In genomic region chr19:18777725-18778389, GRCh38 we compare ENCODE assay signal across 23 cellular contexts. TPM values are rescaled to one million over a fixed set of nuclear protein-coding genes. Genes with fewer than 3 reads are reported as not detected.
A peak's percentile ranks its signal among the peaks of the same experiment; 100 is the strongest.
DNase-seq lines count a peak whose midpoint lies in the region; ATAC-seq, FAIRE-seq and TF ChIP-seq lines count a peak whose summit lies in the region.
"Had no signal": no experiment of that assay in that cellular context is flagged by ENCODE, and none has a peak within 500 bp of the region (broad histone marks: within the 10 kb centered on the region; RNA-seq: fewer than 3 reads in every experiment).

No MANE protein-coding gene starts in this region.

- peak overlapping the region; percentile 20; the same call in 1 of the 2 replicates for H3K4me3 ChIP-seq in BE2C (ENCODE audit: low read depth, low read length)
- H3K4me3 ChIP-seq in GM23248 = no peak overlapping the region
- no peak overlapping the region for H3K4me3 ChIP-seq in K562
- no peak overlapping the region for H3K4me3 ChIP-seq in uterus
- H3K4me3 ChIP-seq: SJSA1 had no signal

- peaks cover 9% of the 10 kb centered on the region for H3K4me1 Mint-ChIP-seq in nephron progenitor cell
- peaks cover 3% of the 10 kb centered on the region for H3K4me1 Mint-ChIP-seq in activated naive CD4-positive, alpha-beta T cell treated with anti-CD3 and anti-CD28 coated beads for 36 hours (ENCODE audit: low read depth)

- in situ Hi-C loops in GM23248 (cut with MboI) = no loop called here
- in situ Hi-C loops in K562 (cut with MboI) = no loop called here

- H3K36me3 ChIP-seq in BE2C (no peaks in the 10 kb centered on the region), GM23248 (ENCODE audit: low read depth) (no peaks in the 10 kb centered on the region), K562 (ENCODE audit: control insufficient read depth, insufficient read depth, low read length) (no peaks in the 10 kb centered on the region), uterus (no peaks in the 10 kb centered on the region)
- H3K36me3 ChIP-seq: SJSA1 had no signal

- no peak for FAIRE-seq in K562 (lab: Jason Lieb, UNC)

- TF ChIP-seq RAD21 in K562 (CRISPR knock-in tag; conservative IDR thresholded peaks at IDR 0.05 in 1 of 2, IDR thresholded peaks at IDR 0.05 in 1 of 2) = no peak

- H3K79me2 ChIP-seq in GM23248 (ENCODE audit: insufficient read depth) (no peaks in the 10 kb centered on the region), K562 (ENCODE audit: control insufficient read depth, insufficient read depth, low read length) (no peaks in the 10 kb centered on the region)

- H3K36me3 Mint-ChIP-seq in nephron progenitor cell (ENCODE audit: low read depth) = no peaks in the 10 kb centered on the region
- no peaks in the 10 kb centered on the region for H3K36me3 Mint-ChIP-seq in activated naive CD4-positive, alpha-beta T cell treated with anti-CD3 and anti-CD28 coated beads for 36 hours (ENCODE audit: low read depth)

- H3K27ac Mint-ChIP-seq in nephron progenitor cell = no peak overlapping the region
- H3K27ac Mint-ChIP-seq in activated naive CD4-positive, alpha-beta T cell treated with anti-CD3 and anti-CD28 coated beads for 36 hours = no peak overlapping the region

- no TSS peak for BruUV-seq in K562 (replicated peaks; lab: Mats Ljungman, UMichigan)

- H3K4me3 Mint-ChIP-seq in nephron progenitor cell = peak overlapping the region; percentile 25
- H3K4me3 Mint-ChIP-seq in activated naive CD4-positive, alpha-beta T cell treated with anti-CD3 and anti-CD28 coated beads for 36 hours = no peak overlapping the region
- H3K4me3 Mint-ChIP-seq: IgD-negative memory B cell had no signal

- H3K9me3 ChIP-seq in BE2C (no peaks in the 10 kb centered on the region), GM23248 (ENCODE audit: low read depth) (no peaks in the 10 kb centered on the region), K562 (replicated peaks; ENCODE audit: control insufficient read depth, insufficient read depth, low read depth, low read length) (no peaks in the 10 kb centered on the region), uterus (no peaks in the 10 kb centered on the region)
- H3K9me3 ChIP-seq: SJSA1 had no signal

- H3K27ac ChIP-seq in GM23248 = no peak overlapping the region
- no peak overlapping the region for H3K27ac ChIP-seq in K562 (ENCODE audit: extremely low read depth, low read depth, low read length)
- no peak overlapping the region for H3K27ac ChIP-seq in uterus
- H3K27ac ChIP-seq: C4-2B, RWPE1, SJSA1 had no signal

- TF ChIP-seq CTCF in BE2C (IDR thresholded peaks at IDR 0.05; ENCODE audit: low read depth, low read length) (no peak), K562 (IDR thresholded peaks at IDR 0.05 in 2 of 3, conservative IDR thresholded peaks at IDR 0.05 in 1 of 3; ENCODE audit: insufficient read depth in 2 of 3, low read depth in 1 of 3, low read length in 3 of 3) (no peak), nephron progenitor cell (IDR thresholded peaks at IDR 0.05) (no peak), uterus (IDR thresholded peaks at IDR 0.05) (no peak)

- H2AFZ ChIP-seq in GM23248 (no peak overlapping the region), K562 (ENCODE audit: low read depth, low read length) (no peak overlapping the region)

- WGBS in GM23248 (ENCODE audit: low coverage in 1 of 2, low lambda C conversion rate in 2 of 2, missing lambda C conversion rate in 2 of 2), 2 experiments = 60% methylated on average over 30 to 36 of the region's 36 CpGs
- 50% methylated on average over 21 of the region's 36 CpGs for WGBS in K562 (ENCODE audit: insufficient coverage, low coverage, missing lambda C conversion rate)

- no peak for TF ChIP-seq EP300 in K562 (IDR thresholded peaks at IDR 0.05; ENCODE audit: low read length)

- peaks cover 22% of the 10 kb centered on the region for H3K27me3 ChIP-seq in BE2C
- H3K27me3 ChIP-seq in GM23248 (replicated peaks; ENCODE audit: insufficient read depth) = no peaks in the 10 kb centered on the region
- peaks cover 28 to 82% of the 10 kb centered on the region in 2 experiments; a peak in 4 of 5 replicates for H3K27me3 ChIP-seq in K562 (ENCODE audit: control insufficient read depth in 2 of 2, insufficient read depth in 2 of 2, low read length in 2 of 2)
- no peaks in the 10 kb centered on the region for H3K27me3 ChIP-seq in uterus
- H3K27me3 ChIP-seq: SJSA1 had no signal

- no peak for DNase-seq in BE2C
- DNase-seq in GM23248 = peak; percentile 15
- DNase-seq in K562 (ENCODE audit: extremely low read depth in 1 of 4, low spot score in 3 of 4) = no peak
- DNase-seq in nephron progenitor cell = no peak
- DNase-seq in SKM-1 (lab: John Stamatoyannopoulos, UW; ENCODE audit: unreplicated experiment) = no peak
- DNase-seq in uterus = no peak
- no peak for DNase-seq in activated naive CD4-positive, alpha-beta T cell treated with anti-CD3 and anti-CD28 coated beads for 36 hours
- no peak for DNase-seq in stimulated activated CD4-positive, alpha-beta T cell treated with anti-CD3 and anti-CD28 coated beads, Interleukin-4, amount 100 ng/mL, for 24 hours
- DNase-seq: COR-L47, HCEC 1CT, NCI-H1048, NCI-H1436 treated with DMSO at 0.1 percent for 48 hours, NCI-H2029 treated with DMSO at 0.1 percent for 48 hours, NCI-H2171 treated with DMSO at 0.1 percent for 48 hours, NCI-H446 treated with DMSO at 0.1 percent for 48 hours, NCI-H748 treated with DMSO at 0.1 percent for 48 hours, PC-3 had no signal

- no peak for TF ChIP-seq POLR2A in K562 (conservative IDR thresholded peaks at IDR 0.05)
- TF ChIP-seq POLR2A in uterus (IDR thresholded peaks at IDR 0.05) = no peak

- peaks cover 11% of the 10 kb centered on the region for H3K4me1 ChIP-seq in BE2C
- H3K4me1 ChIP-seq in GM23248 (ENCODE audit: insufficient read depth) = peaks cover 11% of the 10 kb centered on the region
- peaks cover 0 to 68% of the 10 kb centered on the region in 2 experiments; a peak in 2 of 5 replicates for H3K4me1 ChIP-seq in K562 (replicated peaks in 1 of 2; ENCODE audit: control insufficient read depth in 2 of 2, insufficient read depth in 2 of 2, low read length in 2 of 2)
- no peaks in the 10 kb centered on the region for H3K4me1 ChIP-seq in uterus

- no peaks in the 10 kb centered on the region for H3K9me3 Mint-ChIP-seq in nephron progenitor cell
- H3K9me3 Mint-ChIP-seq in activated naive CD4-positive, alpha-beta T cell treated with anti-CD3 and anti-CD28 coated beads for 36 hours = no peaks in the 10 kb centered on the region
- H3K9me3 Mint-ChIP-seq: IgD-negative memory B cell had no signal

- H3F3A ChIP-seq in GM23248 (ENCODE audit: insufficient read depth) = no peaks in the 10 kb centered on the region

- intact Hi-C loops in K562 (cut with micrococcal nuclease) (no loop called here), uterus (cut with DNase I; ENCODE audit: low total_unique reads) (no loop called here)
- intact Hi-C loops in activated naive CD4-positive, alpha-beta T cell treated with anti-CD3 and anti-CD28 coated beads for 36 hours (cut with micrococcal nuclease) = no loop called here

- CTCF ChIA-PET in K562 (lab: Yijun Ruan, JAX; ENCODE audit: low intra/inter-chr PET ratio) = no interaction called here
- CTCF ChIA-PET in activated naive CD4-positive, alpha-beta T cell treated with anti-CD3 and anti-CD28 coated beads for 36 hours (lab: Charles Lee) = no interaction called here

- H3K4me2 ChIP-seq in GM23248 (ENCODE audit: unreplicated experiment) (no peak overlapping the region), K562 (ENCODE audit: insufficient read depth, low read length) (no peak overlapping the region)

- H3K9me2 ChIP-seq in GM23248 (ENCODE audit: insufficient read depth) = no peaks in the 10 kb centered on the region

- H3K9me1 ChIP-seq in K562 (ENCODE audit: control insufficient read depth, insufficient read depth, low read length) = no peaks in the 10 kb centered on the region

- peaks cover 46% of the 10 kb centered on the region for H3K27me3 Mint-ChIP-seq in nephron progenitor cell (ENCODE audit: low read depth, poor library complexity)
- no peaks in the 10 kb centered on the region for H3K27me3 Mint-ChIP-seq in activated naive CD4-positive, alpha-beta T cell treated with anti-CD3 and anti-CD28 coated beads for 36 hours (ENCODE audit: low read depth)

- POLR2A ChIA-PET in K562 (lab: Yijun Ruan, JAX) = interaction anchor here (0.7 kb wide), 1 partner anchor 9 kb away, joined by 3 read pairs; no protein-coding TSS in a partner anchor

- H4K20me1 ChIP-seq in GM23248 (ENCODE audit: insufficient read depth) (no peaks in the 10 kb centered on the region), K562 (replicated peaks; ENCODE audit: control insufficient read depth, insufficient read depth, low read length) (peaks cover 9% of the 10 kb centered on the region; the same call in 1 of the 2 replicates)

- H3K9ac ChIP-seq in GM23248 (no peak overlapping the region), K562 (ENCODE audit: insufficient read depth in 1 of 2, low read depth in 2 of 2, low read length in 2 of 2) (no peak overlapping the region; a peak in 1 of 4 replicates)

- no peak for ATAC-seq in K562
- ATAC-seq: PC-3 had no signal

RNA-seq across cellular contexts. Expression of gene COMP, which starts 13.2 kb away (rescaled TPM):
- polyA plus RNA-seq in BE2C (2012; ENCODE audit: insufficient read depth, insufficient read length, low read depth) = 1.2 TPM
- 93.8 and 96.6 TPM in 2 replicates for total RNA-seq in GM23248 (2014; rRNA removed; shearing (Covaris generic))
- 252 and 257 TPM in 2 replicates for polyA plus RNA-seq in GM23248 (2016; fragmentation: Nextera tagmentation; extraction: Ambion mirVana)
- total RNA-seq in K562 (2011; cell fraction: chromatin; rRNA removed; ENCODE audit: low replicate concordance) = not detected in 2 replicates
- not detected in 2 replicates for total RNA-seq in K562 (2011; cell fraction: nucleolus; rRNA removed)
- total RNA-seq in K562 (2011; cell fraction: nucleoplasm; rRNA removed) = not detected in 2 replicates
- not detected in 2 replicates for total RNA-seq in K562 (2014; rRNA removed)
- total RNA-seq in K562 (2014; rRNA removed; fragmentation: Illumina TruSeq; extraction: Trizol) = not detected in 2 replicates
- total RNA-seq in K562 (2015; rRNA removed; fragmentation: Illumina TruSeq; extraction: Trizol) = not detected in 2 replicates
- 0.07 TPM in 1 of 2 replicates, not detected in the other for total RNA-seq in K562 (2021)
- polyA plus RNA-seq in K562 (2011; rRNA removed) = not detected in 2 replicates
- not detected in 2 replicates for polyA plus RNA-seq in K562 (2011; cell fraction: cytosol; rRNA removed)
- not detected in 2 replicates for polyA plus RNA-seq in K562 (2011; cell fraction: nucleus; rRNA removed)
- polyA plus RNA-seq in K562 (2012) = not detected in 2 replicates
- polyA plus RNA-seq in K562 (2014; fragmentation: Illumina TruSeq; extraction: Trizol) = not detected in 2 replicates
- not detected for polyA plus RNA-seq in K562 (2014; fragmentation: Nextera tagmentation; extraction: Ambion mirVana)
- polyA plus RNA-seq in K562 (2014; rRNA removed) = not detected in 2 replicates
- not detected in 2 replicates for polyA minus RNA-seq in K562 (2011; rRNA and poly(A)+ RNA removed)
- polyA minus RNA-seq in K562 (2011; cell fraction: cytosol; rRNA and poly(A)+ RNA removed) = not detected in 2 replicates
- not detected in 2 replicates for polyA minus RNA-seq in K562 (2011; cell fraction: nucleus; rRNA and poly(A)+ RNA removed)
- under 1 TPM in 1 of 4 donors, not detected in 3; 0.76 TPM for total RNA-seq in uterus
- not detected for total RNA-seq in activated naive CD4-positive, alpha-beta T cell treated with anti-CD3 and anti-CD28 coated beads for 36 hours
- total RNA-seq: A673, HT1080, SJSA1 had no signal
- polyA plus RNA-seq: IgD-negative memory B cell had no signal

RNA-seq across cellular contexts. Expression of gene UPF1, which starts 53.9 kb away (rescaled TPM):
- polyA plus RNA-seq in BE2C (2012; ENCODE audit: insufficient read depth, insufficient read length, low read depth) = 103 TPM
- 51.7 and 57.4 TPM in 2 replicates for total RNA-seq in GM23248 (2014; rRNA removed; shearing (Covaris generic))
- polyA plus RNA-seq in GM23248 (2016; fragmentation: Nextera tagmentation; extraction: Ambion mirVana) (3.5 and 4.3 TPM in 2 replicates), K562 (2011; rRNA removed) (21.5 and 44.9 TPM in 2 replicates), K562 (2014; fragmentation: Illumina TruSeq; extraction: Trizol) (47.1 and 49.1 TPM in 2 replicates), K562 (2014; fragmentation: Nextera tagmentation; extraction: Ambion mirVana) (under 1 TPM; 0.34 to 0.71 TPM), K562 (2014; rRNA removed) (36.5 and 40.7 TPM in 2 replicates)
- total RNA-seq in K562 (2011; cell fraction: chromatin; rRNA removed; ENCODE audit: low replicate concordance) = 164 and 380 TPM in 2 replicates
- total RNA-seq in K562 (2011; cell fraction: nucleolus; rRNA removed) = 194 and 199 TPM in 2 replicates
- 117 and 137 TPM in 2 replicates for total RNA-seq in K562 (2011; cell fraction: nucleoplasm; rRNA removed)
- total RNA-seq in K562 (2014; rRNA removed) (59.6 and 66.0 TPM in 2 replicates), K562 (2014; rRNA removed; fragmentation: Illumina TruSeq; extraction: Trizol) (24.6 and 27.9 TPM in 2 replicates), K562 (2015; rRNA removed; fragmentation: Illumina TruSeq; extraction: Trizol) (27.8 and 31.1 TPM in 2 replicates), K562 (2021) (98.8 and 103 TPM in 2 replicates), uterus (100 to 1,000 TPM in 1 of 4 donors, 10 to 100 TPM in 3; 17.9 to 105 (median 43.7) TPM)
- polyA plus RNA-seq in K562 (2011; cell fraction: cytosol; rRNA removed) = 21.0 and 30.1 TPM in 2 replicates
- 96.8 and 126 TPM in 2 replicates for polyA plus RNA-seq in K562 (2011; cell fraction: nucleus; rRNA removed)
- 49.2 and 51.8 TPM in 2 replicates for polyA plus RNA-seq in K562 (2012)
- 68.3 and 101 TPM in 2 replicates for polyA minus RNA-seq in K562 (2011; rRNA and poly(A)+ RNA removed)
- 99.1 and 134 TPM in 2 replicates for polyA minus RNA-seq in K562 (2011; cell fraction: cytosol; rRNA and poly(A)+ RNA removed)
- polyA minus RNA-seq in K562 (2011; cell fraction: nucleus; rRNA and poly(A)+ RNA removed) = 61.1 and 76.9 TPM in 2 replicates
- total RNA-seq in activated naive CD4-positive, alpha-beta T cell treated with anti-CD3 and anti-CD28 coated beads for 36 hours = 100 to 1,000 TPM in 1 of 2 experiments, 10 to 100 TPM in 1; 95.0 to 105 TPM

Comparison
In these comparisons a context has a peak if more than half of its experiments do, and no peak if none do; other contexts are left out.
1. RNA of gene COMP, which starts 13.2 kb away (total RNA-seq): 93.8 to 96.6 TPM in GM23248; 0.76 TPM in uterus, 0.07 TPM in K562 and not detected in activated naive CD4-positive, alpha-beta T cell treated with anti-CD3 and anti-CD28 coated beads for 36 hours; every median in the first group is over 10 times any median in the second.